Comparison of ENCODE assay signal across 8 cellular contexts in genomic region chr1:161905269-161905884, GRCh38.
DNase-seq lines count a peak whose midpoint lies in the region; ATAC-seq and TF ChIP-seq lines count a peak whose summit lies in the region.

No MANE protein-coding gene starts in this region.

- ATAC-seq in HG03175 (IDR thresholded peaks at IDR 0.05; ENCODE audit: unreplicated experiment), result peak; percentile 68
- ATAC-seq in GM18520 (IDR thresholded peaks at IDR 0.05; ENCODE audit: unreplicated experiment), result no peak
- no peak for ATAC-seq in HG03039 (IDR thresholded peaks at IDR 0.05; ENCODE audit: unreplicated experiment)

- peak; percentile 68 for TF ChIP-seq CTCF in VCaP (conservative IDR thresholded peaks at IDR 0.05)

- DNase-seq in EL, result peak; percentile 13
- peak; percentile 19 for DNase-seq in iPS DF 4.7 (ENCODE audit: extremely low read depth, low spot score)
- no peak for DNase-seq in activated gamma-delta T cell treated with Interleukin-2 at 50 U/mL for 16 hours
- no peak for DNase-seq in activated effector memory CD4-positive, alpha-beta T cell treated with anti-CD3 and anti-CD28 coated beads, Interleukin-2, amount 50 U/mL, for 16 hours

- H3K27ac ChIP-seq in VCaP, result no peak overlapping the region

Comparison
In these comparisons a context has a peak if more than half of its experiments do, and no peak if none do; other contexts are left out.
1. DNase-seq: peak in EL (single experiment) and iPS DF 4.7 (single experiment); none in activated gamma-delta T cell treated with Interleukin-2 at 50 U/mL for 16 hours (single experiment) and activated effector memory CD4-positive, alpha-beta T cell treated with anti-CD3 and anti-CD28 coated beads, Interleukin-2, amount 50 U/mL, for 16 hours (single experiment).